Comparison of ENCODE assay signal across 12 cellular contexts in the genomic region with DNA sequence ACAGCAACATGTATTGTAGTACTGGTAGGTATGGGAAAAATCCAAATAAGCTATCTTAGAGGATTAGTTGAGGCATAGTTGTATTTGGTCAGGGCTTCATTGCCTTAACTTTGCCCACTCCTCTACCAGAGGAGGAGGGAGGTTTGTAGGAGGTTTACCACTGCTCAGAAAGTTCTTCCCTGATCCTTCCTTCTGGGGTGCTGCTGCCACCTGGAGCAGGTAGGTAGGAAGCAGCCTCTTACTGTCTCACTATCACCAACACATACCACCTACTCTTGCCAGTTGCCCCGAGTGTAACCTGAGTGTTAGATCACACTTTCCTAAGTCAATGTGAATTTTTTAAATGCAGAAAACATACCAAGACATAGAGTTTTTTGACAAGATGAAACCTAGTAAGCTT. TPM values are rescaled to one million over a fixed set of nuclear protein-coding genes. Genes with fewer than 3 reads are reported as not detected.
DNase-seq lines count a peak whose midpoint lies in the region; ATAC-seq, FAIRE-seq and TF ChIP-seq lines count a peak whose summit lies in the region.
"Had no signal": no experiment of that assay in that cellular context is flagged by ENCODE, and none has a peak within 500 bp of the region (broad histone marks: within the 10 kb centered on the region; RNA-seq: fewer than 3 reads in every experiment).

No MANE protein-coding gene starts in this region.

- no peak for ATAC-seq in activated CD4-positive, alpha-beta T cell treated with anti-CD3 and anti-CD28 coated beads for 36 hours
- peak; percentile 43 for ATAC-seq in effector memory CD8-positive, alpha-beta T cell (replicated peaks)
- ATAC-seq in pancreas (peak; percentile 61 to 87 (median 80)), HG02642 (IDR thresholded peaks at IDR 0.05; ENCODE audit: poor library complexity, unreplicated experiment) (no peak), GM19395 (IDR thresholded peaks at IDR 0.05; ENCODE audit: unreplicated experiment) (no peak)

- H3K4me1 ChIP-seq in MM.1S (ENCODE audit: low read length): no peaks in the 10 kb centered on the region
- H3K4me1 ChIP-seq in pancreas: no peaks in the 10 kb centered on the region

- FAIRE-seq in pancreas (lab: Jason Lieb, UNC): no peak

- DNase-seq in activated CD4-positive, alpha-beta T cell treated with anti-CD3 and anti-CD28 coated beads for 36 hours: peak; percentile 14
- no peak for DNase-seq in activated CD4-positive, alpha-beta T cell treated with anti-CD3 and anti-CD28 coated beads, Interleukin-2, amount 10 ng/mL, durations not matched to agents 24 days and 14 days
- DNase-seq in MM.1S: peak; percentile 15
- peak in 1 of 3 experiments; percentile 4 for DNase-seq in effector memory CD8-positive, alpha-beta T cell
- DNase-seq in pancreas: peak in 2 of 6 donors; percentile 4 to 22
- DNase-seq in type B pancreatic cell (ENCODE audit: extremely low spot score, unreplicated experiment): no peak
- DNase-seq: NCI-H1048 had no signal

- no peaks in the 10 kb centered on the region for H3K9me3 Mint-ChIP-seq in activated CD4-positive, alpha-beta T cell treated with anti-CD3 and anti-CD28 coated beads for 36 hours (ENCODE audit: low read depth)
- H3K9me3 Mint-ChIP-seq in activated CD4-positive, alpha-beta T cell treated with anti-CD3 and anti-CD28 coated beads, Interleukin-2, amount 10 ng/mL, durations not matched to agents 24 days and 14 days: no peaks in the 10 kb centered on the region
- no peaks in the 10 kb centered on the region for H3K9me3 Mint-ChIP-seq in effector memory CD8-positive, alpha-beta T cell
- no peaks in the 10 kb centered on the region for H3K9me3 Mint-ChIP-seq in type B pancreatic cell
- H3K9me3 Mint-ChIP-seq: T-cell had no signal

- intact Hi-C loops in activated CD4-positive, alpha-beta T cell treated with anti-CD3 and anti-CD28 coated beads for 36 hours (cut with DNase I, micrococcal nuclease): loop anchor here in 1 of 2 experiments (1.0 kb wide), 1 partner anchor 212 kb away; no protein-coding TSS in a partner anchor
- intact Hi-C loops in activated CD4-positive, alpha-beta T cell treated with anti-CD3 and anti-CD28 coated beads, Interleukin-2, amount 10 ng/mL, durations not matched to agents 24 days and 14 days (cut with micrococcal nuclease): no loop called here
- intact Hi-C loops in pancreas (cut with DNase I): no loop called here

- TF ChIP-seq CTCF in MM.1S (IDR thresholded peaks at IDR 0.05; ENCODE audit: low read length): peak; percentile 19; the same call in 1 of the 2 replicates
- peak in 2 of 4 donors; percentile 10 to 14 for TF ChIP-seq CTCF in pancreas (IDR thresholded peaks at IDR 0.05)
- no peak for TF ChIP-seq CTCF in type B pancreatic cell (conservative IDR thresholded peaks at IDR 0.05)

- POLR2A ChIA-PET in activated CD4-positive, alpha-beta T cell treated with anti-CD3 and anti-CD28 coated beads for 36 hours (lab: Charles Lee): no interaction called here

- H3K4me3 Mint-ChIP-seq in activated CD4-positive, alpha-beta T cell treated with anti-CD3 and anti-CD28 coated beads for 36 hours: no peak overlapping the region
- no peak overlapping the region for H3K4me3 Mint-ChIP-seq in activated CD4-positive, alpha-beta T cell treated with anti-CD3 and anti-CD28 coated beads, Interleukin-2, amount 10 ng/mL, durations not matched to agents 24 days and 14 days
- no peak overlapping the region for H3K4me3 Mint-ChIP-seq in effector memory CD8-positive, alpha-beta T cell
- no peak overlapping the region for H3K4me3 Mint-ChIP-seq in type B pancreatic cell
- H3K4me3 Mint-ChIP-seq: activated naive CD8-positive, alpha-beta T cell; T-cell had no signal

- WGBS in pancreas, 2 donors: 21 to 33% methylated on average over 1 of the region's 1 CpG

- no peak overlapping the region for H3K27ac Mint-ChIP-seq in activated CD4-positive, alpha-beta T cell treated with anti-CD3 and anti-CD28 coated beads for 36 hours
- no peak overlapping the region for H3K27ac Mint-ChIP-seq in activated CD4-positive, alpha-beta T cell treated with anti-CD3 and anti-CD28 coated beads, Interleukin-2, amount 10 ng/mL, durations not matched to agents 24 days and 14 days
- H3K27ac Mint-ChIP-seq in effector memory CD8-positive, alpha-beta T cell: no peak overlapping the region
- H3K27ac Mint-ChIP-seq in type B pancreatic cell: no peak overlapping the region
- H3K27ac Mint-ChIP-seq: activated naive CD8-positive, alpha-beta T cell; T-cell had no signal

- H3K9me2 ChIP-seq in MM.1S (replicated peaks; ENCODE audit: insufficient read depth, low read length): no peaks in the 10 kb centered on the region

- H3K9me3 ChIP-seq in MM.1S (replicated peaks; ENCODE audit: insufficient read depth, low read length) (no peaks in the 10 kb centered on the region), pancreas (no peaks in the 10 kb centered on the region)

- no peak overlapping the region for H3K27ac ChIP-seq in MM.1S (ENCODE audit: low read length)
- H3K27ac ChIP-seq in pancreas: no peak overlapping the region
- H3K27ac ChIP-seq: coronary artery had no signal

- no peaks in the 10 kb centered on the region for H3K36me3 Mint-ChIP-seq in activated CD4-positive, alpha-beta T cell treated with anti-CD3 and anti-CD28 coated beads for 36 hours (ENCODE audit: low read depth)
- H3K36me3 Mint-ChIP-seq in activated CD4-positive, alpha-beta T cell treated with anti-CD3 and anti-CD28 coated beads, Interleukin-2, amount 10 ng/mL, durations not matched to agents 24 days and 14 days (ENCODE audit: low read depth): no peaks in the 10 kb centered on the region
- H3K36me3 Mint-ChIP-seq in effector memory CD8-positive, alpha-beta T cell (ENCODE audit: insufficient read depth): no peaks in the 10 kb centered on the region
- no peaks in the 10 kb centered on the region for H3K36me3 Mint-ChIP-seq in type B pancreatic cell
- H3K36me3 Mint-ChIP-seq: activated naive CD8-positive, alpha-beta T cell; T-cell had no signal

- H3K4me3 ChIP-seq in MM.1S (ENCODE audit: low read length) (no peak overlapping the region), pancreas (no peak overlapping the region)
- H3K4me3 ChIP-seq: coronary artery had no signal

- H2AFZ ChIP-seq in MM.1S (ENCODE audit: low read length): no peak overlapping the region

- no peaks in the 10 kb centered on the region for H3K79me2 ChIP-seq in MM.1S (ENCODE audit: low read length)

- no peaks in the 10 kb centered on the region for H3K4me1 Mint-ChIP-seq in activated CD4-positive, alpha-beta T cell treated with anti-CD3 and anti-CD28 coated beads for 36 hours
- no peaks in the 10 kb centered on the region for H3K4me1 Mint-ChIP-seq in activated CD4-positive, alpha-beta T cell treated with anti-CD3 and anti-CD28 coated beads, Interleukin-2, amount 10 ng/mL, durations not matched to agents 24 days and 14 days
- no peaks in the 10 kb centered on the region for H3K4me1 Mint-ChIP-seq in effector memory CD8-positive, alpha-beta T cell (ENCODE audit: low read depth in 2 of 2)
- no peaks in the 10 kb centered on the region for H3K4me1 Mint-ChIP-seq in type B pancreatic cell (ENCODE audit: unreplicated experiment)
- H3K4me1 Mint-ChIP-seq: T-cell had no signal

- H3K36me3 ChIP-seq in MM.1S (replicated peaks; ENCODE audit: insufficient read depth, low read length): no peaks in the 10 kb centered on the region
- no peaks in the 10 kb centered on the region for H3K36me3 ChIP-seq in pancreas

- H3K27me3 Mint-ChIP-seq in activated CD4-positive, alpha-beta T cell treated with anti-CD3 and anti-CD28 coated beads for 36 hours: no peaks in the 10 kb centered on the region
- peaks cover 2% of the 10 kb centered on the region for H3K27me3 Mint-ChIP-seq in activated CD4-positive, alpha-beta T cell treated with anti-CD3 and anti-CD28 coated beads, Interleukin-2, amount 10 ng/mL, durations not matched to agents 24 days and 14 days
- H3K27me3 Mint-ChIP-seq in effector memory CD8-positive, alpha-beta T cell: peaks cover 0 to 8% of the 10 kb centered on the region in 2 donors
- no peaks in the 10 kb centered on the region for H3K27me3 Mint-ChIP-seq in type B pancreatic cell
- H3K27me3 Mint-ChIP-seq: activated naive CD8-positive, alpha-beta T cell; T-cell had no signal

- no peak overlapping the region for H3K4me2 ChIP-seq in MM.1S (ENCODE audit: low read depth, low read length)

- H3K9ac ChIP-seq in MM.1S (ENCODE audit: low read length): no peak overlapping the region

- H3K27me3 ChIP-seq in MM.1S (replicated peaks; ENCODE audit: insufficient read depth, low read length) (no peaks in the 10 kb centered on the region), pancreas (peaks cover 0 to 7% (median 0%) of the 10 kb centered on the region in 4 donors)

- H3F3A ChIP-seq in MM.1S (ENCODE audit: insufficient read depth, low read length): no peaks in the 10 kb centered on the region

- H4K20me1 ChIP-seq in MM.1S (ENCODE audit: insufficient read depth, low read length): no peaks in the 10 kb centered on the region

- CTCF ChIA-PET in activated CD4-positive, alpha-beta T cell treated with anti-CD3 and anti-CD28 coated beads for 36 hours (lab: Charles Lee): no interaction called here

RNA-seq across cellular contexts. Expression of a gene that starts 24.1 kb away (rescaled TPM):
- under 1 TPM; 0.63 to 0.69 TPM for total RNA-seq in activated CD4-positive, alpha-beta T cell treated with anti-CD3 and anti-CD28 coated beads for 36 hours
- total RNA-seq in activated CD4-positive, alpha-beta T cell treated with anti-CD3 and anti-CD28 coated beads, Interleukin-2, amount 10 ng/mL, durations not matched to agents 24 days and 14 days: 0.12 and 0.14 TPM in 2 replicates
- 1 to 10 TPM; 1.9 to 2.7 (median 2.4) TPM for total RNA-seq in pancreas
- 1 to 10 TPM in 1 of 2 donors, under 1 TPM in 1; 0.76 to 2.6 TPM for polyA plus RNA-seq in pancreas
- 1.9 and 2.7 TPM in 2 replicates for total RNA-seq in type B pancreatic cell (ENCODE audit: low replicate concordance)

Comparison
In these comparisons a context has a peak if more than half of its experiments do, and no peak if none do; other contexts are left out.
1. DNase-seq: peak in activated CD4-positive, alpha-beta T cell treated with anti-CD3 and anti-CD28 coated beads for 36 hours (single experiment) and MM.1S (single experiment); none in activated CD4-positive, alpha-beta T cell treated with anti-CD3 and anti-CD28 coated beads, Interleukin-2, amount 10 ng/mL, durations not matched to agents 24 days and 14 days (single experiment) and type B pancreatic cell (single experiment).
2. ATAC-seq: peak in effector memory CD8-positive, alpha-beta T cell (single experiment) and pancreas (4 of 4); none in activated CD4-positive, alpha-beta T cell treated with anti-CD3 and anti-CD28 coated beads for 36 hours (single experiment), HG02642 (single experiment) and GM19395 (single experiment).